ENCODE assay signal across 15 cellular contexts in genomic region chr9:114603183-114603582, GRCh38. TPM values are rescaled to one million over a fixed set of nuclear protein-coding genes. Genes with fewer than 3 reads are reported as not detected.
DNase-seq lines count a peak whose midpoint lies in the region; ATAC-seq and TF ChIP-seq lines count a peak whose summit lies in the region.
"Had no signal": no experiment of that assay in that cellular context is flagged by ENCODE, and none has a peak within 500 bp of the region (broad histone marks: within the 10 kb centered on the region; RNA-seq: fewer than 3 reads in every experiment).

No MANE protein-coding gene starts in this region.

- DNase-seq in LHCN-M2 (ENCODE audit: low read depth) (peak; percentile 30), RWPE2 (ENCODE audit: low spot score) (no peak), lung (ENCODE audit: low spot score) (no peak), uterus (no peak), ecto neural progenitor cell (ENCODE audit: low spot score) (no peak), COLO829 (ENCODE audit: low spot score) (no peak)
- DNase-seq: CD4-positive, CD25-positive, alpha-beta regulatory T cell; EL; NCI-H1092; NCI-H1694; NCI-H446 had no signal

- TF ChIP-seq CTCF in RWPE2 (IDR thresholded peaks at IDR 0.05; ENCODE audit: poor library complexity, severe bottlenecking), result no peak
- TF ChIP-seq CTCF in lung (IDR thresholded peaks at IDR 0.05; ENCODE audit: control extremely low read depth, extremely low read depth), result no peak
- TF ChIP-seq CTCF in uterus (IDR thresholded peaks at IDR 0.05), result no peak

- 79 to 90% methylated on average over 4 of the region's 4 CpGs for WGBS in lung, 2 donors

- intact Hi-C loops in uterus (cut with DNase I; ENCODE audit: low total_unique reads), result no loop called here

- no peak overlapping the region for H3K9ac ChIP-seq in BLaER1 treated with 17β-estradiol and CSF1 and Interleukin-3, amounts not matched to agents 10 nM and 100 nM

- H3K4me2 ChIP-seq in BLaER1 treated with 17β-estradiol and CSF1 and Interleukin-3, amounts not matched to agents 10 nM and 100 nM, result peak overlapping the region in 8 of 11 experiments; percentile 56 to 85 (median 70); a peak in 15 of 22 replicates
- H3K4me2 ChIP-seq: A549 had no signal

- ATAC-seq in RWPE2 (ENCODE audit: low read depth) (0 out of 3 replicates have a peak, but pooled peaks have one; percentile 15), lung (ENCODE audit: insufficient read depth, low FRiP score) (peak; percentile 8), GM18868 (IDR thresholded peaks at IDR 0.05; ENCODE audit: unreplicated experiment) (no peak)
- ATAC-seq: A549 had no signal

- peaks cover 34 to 46% (median 40%) of the 10 kb centered on the region in 11 experiments for H3K9me3 ChIP-seq in BLaER1 treated with 17β-estradiol and CSF1 and Interleukin-3, amounts not matched to agents 10 nM and 100 nM (replicated peaks in 1 of 11)
- peaks cover 4% of the 10 kb centered on the region for H3K9me3 ChIP-seq in RWPE2 (ENCODE audit: severe bottlenecking)
- no peaks in the 10 kb centered on the region for H3K9me3 ChIP-seq in lung (ENCODE audit: control insufficient read depth in 2 of 2, insufficient read depth in 1 of 2, low read length in 1 of 2)
- no peaks in the 10 kb centered on the region for H3K9me3 ChIP-seq in uterus

- H4K20me1 ChIP-seq in BLaER1 treated with 17β-estradiol and CSF1 and Interleukin-3, amounts not matched to agents 10 nM and 100 nM, result peaks cover 0 to 8% (median 0%) of the 10 kb centered on the region in 11 experiments; a peak in 7 of 22 replicates

- no peak overlapping the region for H3K4me3 ChIP-seq in BLaER1 treated with 17β-estradiol and CSF1 and Interleukin-3, amounts not matched to agents 10 nM and 100 nM
- H3K4me3 ChIP-seq in RWPE2 (ENCODE audit: severe bottlenecking) (no peak overlapping the region), lung (no peak overlapping the region), uterus (no peak overlapping the region)
- H3K4me3 ChIP-seq: A549, HAP-1 had no signal

- peak overlapping the region in 7 of 11 experiments; percentile 11 to 73 (median 67); a peak in 10 of 22 replicates for H3K27ac ChIP-seq in BLaER1 treated with 17β-estradiol and CSF1 and Interleukin-3, amounts not matched to agents 10 nM and 100 nM
- H3K27ac ChIP-seq in RWPE2 (ENCODE audit: poor library complexity, severe bottlenecking), result no peak overlapping the region
- no peak overlapping the region for H3K27ac ChIP-seq in lung (ENCODE audit: low read depth in 1 of 2, low read length in 1 of 2)
- H3K27ac ChIP-seq in uterus, result no peak overlapping the region
- H3K27ac ChIP-seq: A549 had no signal

- TF ChIP-seq POLR2A in uterus (IDR thresholded peaks at IDR 0.05), result no peak

- peaks cover 40 to 50% (median 47%) of the 10 kb centered on the region in 11 experiments for H3K36me3 ChIP-seq in BLaER1 treated with 17β-estradiol and CSF1 and Interleukin-3, amounts not matched to agents 10 nM and 100 nM
- H3K36me3 ChIP-seq in RWPE2 (ENCODE audit: low read depth), result peaks cover 12% of the 10 kb centered on the region
- H3K36me3 ChIP-seq in lung (ENCODE audit: control insufficient read depth in 2 of 2, insufficient read depth in 2 of 2, low read length in 2 of 2), result peaks cover 5 to 6% of the 10 kb centered on the region in 2 donors
- H3K36me3 ChIP-seq in uterus, result no peaks in the 10 kb centered on the region

- no peaks in the 10 kb centered on the region for H3K27me3 ChIP-seq in BLaER1 treated with 17β-estradiol and CSF1 and Interleukin-3, amounts not matched to agents 10 nM and 100 nM
- H3K27me3 ChIP-seq in RWPE2 (ENCODE audit: insufficient read depth, poor library complexity, severe bottlenecking) (no peaks in the 10 kb centered on the region), lung (ENCODE audit: control insufficient read depth, insufficient read depth) (no peaks in the 10 kb centered on the region), uterus (no peaks in the 10 kb centered on the region)

- H3K4me1 ChIP-seq in BLaER1 treated with 17β-estradiol and CSF1 and Interleukin-3, amounts not matched to agents 10 nM and 100 nM, result peaks cover 30 to 58% (median 56%) of the 10 kb centered on the region in 10 experiments
- H3K4me1 ChIP-seq in RWPE2 (ENCODE audit: insufficient read depth, poor library complexity, severe bottlenecking), result peaks cover 5% of the 10 kb centered on the region
- no peaks in the 10 kb centered on the region for H3K4me1 ChIP-seq in lung (ENCODE audit: control insufficient read depth in 2 of 2, insufficient read depth in 2 of 2, low read length in 2 of 2)
- no peaks in the 10 kb centered on the region for H3K4me1 ChIP-seq in uterus
- H3K4me1 ChIP-seq: HAP-1 had no signal

RNA-seq across cellular contexts. Expression of gene TMEM268, which starts 7.9 kb away (rescaled TPM):
- 2.1 and 3.4 TPM in 2 replicates for total RNA-seq in LHCN-M2 (2014; rRNA removed)
- 3.3 TPM for polyA plus RNA-seq in LHCN-M2 (2012)
- total RNA-seq in lung, result 10 to 100 TPM; 12.3 to 21.9 TPM
- polyA plus RNA-seq in lung, result 10 to 100 TPM in 1 of 2 donors, 1 to 10 TPM in 1; 6.8 to 10.1 TPM
- total RNA-seq in uterus, result 10 to 100 TPM in 2 of 4 donors, 1 to 10 TPM in 2; 4.1 to 16.5 (median 8.5) TPM

RNA-seq across cellular contexts. Expression of gene ATP6V1G1, which starts 15.6 kb away (rescaled TPM):
- total RNA-seq in LHCN-M2 (2014; rRNA removed) (117 and 126 TPM in 2 replicates), lung (100 to 1,000 TPM; 102 to 187 TPM), uterus (100 to 1,000 TPM in 2 of 4 donors, 10 to 100 TPM in 2; 90.9 to 310 (median 130) TPM)
- 104 TPM for polyA plus RNA-seq in LHCN-M2 (2012)
- 100 to 1,000 TPM; 150 to 213 TPM for polyA plus RNA-seq in lung

RNA-seq across cellular contexts. Expression of gene TEX53, which starts 54.4 kb away (rescaled TPM):
- not detected in 2 replicates for total RNA-seq in LHCN-M2 (2014; rRNA removed)
- not detected for polyA plus RNA-seq in LHCN-M2 (2012)
- not detected for total RNA-seq in lung
- not detected for polyA plus RNA-seq in lung
- not detected for total RNA-seq in uterus
- total RNA-seq: CD4-positive, CD25-positive, alpha-beta regulatory T cell had no signal
- polyA plus RNA-seq: A549; CD4-positive, CD25-positive, alpha-beta regulatory T cell had no signal

Comparison
In these comparisons a context has a peak if more than half of its experiments do, and no peak if none do; other contexts are left out.
1. H3K27ac ChIP-seq: peak in BLaER1 treated with 17β-estradiol and CSF1 and Interleukin-3, amounts not matched to agents 10 nM and 100 nM (7 of 11); none in RWPE2 (single experiment), lung (0 of 2) and uterus (0 of 2).